ENCODE assay signal across 7 cellular contexts in genomic region chr12:53219956-53220856, GRCh38. TPM values are rescaled to one million over a fixed set of nuclear protein-coding genes. Genes with fewer than 3 reads are reported as not detected.
DNase-seq lines count a peak whose midpoint lies in the region; ATAC-seq and TF ChIP-seq lines count a peak whose summit lies in the region.

No MANE protein-coding gene starts in this region.

- peaks cover 71% of the 10 kb centered on the region for H3K4me1 ChIP-seq in mononuclear cell (ENCODE audit: insufficient read depth, low read length)

- peak; percentile 20 for ATAC-seq in GM18858 (IDR thresholded peaks at IDR 0.05; ENCODE audit: unreplicated experiment)
- ATAC-seq in HG02870 (IDR thresholded peaks at IDR 0.05; ENCODE audit: unreplicated experiment): peak; percentile 30

- H3K9me3 Mint-ChIP-seq in endothelial cell (ENCODE audit: unreplicated experiment): no peaks in the 10 kb centered on the region

- no peaks in the 10 kb centered on the region for H3K9me3 ChIP-seq in mononuclear cell (ENCODE audit: low read depth, low read length)

- peaks cover 15% of the 10 kb centered on the region for H3K27me3 Mint-ChIP-seq in endothelial cell (ENCODE audit: unreplicated experiment)

- H3K27ac Mint-ChIP-seq in endothelial cell (ENCODE audit: unreplicated experiment): peak overlapping the region; percentile 52

- DNase-seq in NCI-H69 (lab: John Stamatoyannopoulos, UW): peak; percentile 81
- DNase-seq in activated CD8-positive, alpha-beta memory T cell treated with anti-CD3 and anti-CD28 coated beads, Interleukin-2, amount 50 U/mL, for 48 hours: peak; percentile 88
- no peak for DNase-seq in endothelial cell (ENCODE audit: low spot score)
- DNase-seq in stimulated activated CD8-positive, alpha-beta memory T cell treated with anti-CD3 and anti-CD28 coated beads, Interleukin-7, amount 100 ng/mL, for 1 hour (ENCODE audit: low read depth in 2 of 2): peak; percentile 36 to 51

- H3K4me1 Mint-ChIP-seq in endothelial cell (ENCODE audit: unreplicated experiment): peaks cover 77% of the 10 kb centered on the region

- TF ChIP-seq CTCF in endothelial cell (IDR thresholded peaks at IDR 0.05; ENCODE audit: unreplicated experiment): no peak

- peaks cover 4% of the 10 kb centered on the region for H3K36me3 Mint-ChIP-seq in endothelial cell (ENCODE audit: low read depth, unreplicated experiment)

- H3K27me3 ChIP-seq in mononuclear cell (ENCODE audit: insufficient read depth, low read length): no peaks in the 10 kb centered on the region

- peak overlapping the region; percentile 91 for H3K4me3 Mint-ChIP-seq in endothelial cell (ENCODE audit: unreplicated experiment)

- H3K4me3 ChIP-seq in mononuclear cell (ENCODE audit: low read length): peak overlapping the region; percentile 75

RNA-seq across cellular contexts. Expression of gene RARG, which starts 11.8 kb away (rescaled TPM):
- 7.9 TPM for total RNA-seq in endothelial cell (ENCODE audit: unreplicated experiment)
- 6.6 TPM for total RNA-seq in mononuclear cell

RNA-seq across cellular contexts. Expression of gene ITGB7, which starts 13.2 kb away (rescaled TPM):
- 0.56 TPM for total RNA-seq in endothelial cell (ENCODE audit: unreplicated experiment)
- total RNA-seq in mononuclear cell: 49.8 TPM

RNA-seq across cellular contexts. Expression of gene CSAD, which starts 39.5 kb away (rescaled TPM):
- 23.8 TPM for total RNA-seq in endothelial cell (ENCODE audit: unreplicated experiment)
- total RNA-seq in mononuclear cell: 11.3 TPM

RNA-seq across cellular contexts. Expression of gene ZNF740, which starts 39.7 kb away (rescaled TPM):
- 47.6 TPM for total RNA-seq in endothelial cell (ENCODE audit: unreplicated experiment)
- total RNA-seq in mononuclear cell: 15.2 TPM

RNA-seq across cellular contexts. Expression of gene ESPL1, which starts 47.9 kb away (rescaled TPM):
- 11.8 TPM for total RNA-seq in endothelial cell (ENCODE audit: unreplicated experiment)
- total RNA-seq in mononuclear cell: 1.0 TPM

Comparison
In these comparisons a context has a peak if more than half of its experiments do, and no peak if none do; other contexts are left out.
1. RNA of gene ITGB7, which starts 13.2 kb away (total RNA-seq): 49.8 TPM in mononuclear cell (single experiment); 0.56 TPM in endothelial cell (single experiment); every median in the first group is over 10 times any median in the second.